In the genomic region with DNA sequence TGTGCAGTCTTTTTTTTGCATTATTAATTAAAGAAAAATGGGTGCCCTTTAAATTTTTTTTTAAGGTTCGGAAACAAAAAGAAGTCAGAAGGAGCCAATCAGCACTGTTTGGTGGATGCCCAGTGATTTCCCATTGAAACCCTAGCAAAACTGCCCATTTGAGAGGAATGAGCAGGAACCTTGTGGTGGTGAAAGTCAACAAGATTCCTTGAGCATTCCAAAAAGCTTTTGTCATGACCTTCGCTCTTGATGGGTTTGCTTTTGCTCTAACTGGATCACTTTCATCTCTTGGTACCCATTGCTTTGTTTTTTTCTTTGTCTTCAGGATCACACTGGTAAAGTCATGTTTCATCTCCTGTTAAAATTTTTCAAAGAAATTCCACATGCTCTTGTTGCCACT, we compare ENCODE assay signal across 1 cellular context.
TF ChIP-seq lines count a peak whose summit lies in the region.

No MANE protein-coding gene starts in this region.

TF ChIP-seq in H1, 55 proteins besides CTCF, POLR2A, EP300 and RAD21:
- TF ChIP-seq NANOG (IDR thresholded peaks at IDR 0.05; ENCODE audit: insufficient read depth, low read depth, low read length, poor library complexity, severe bottlenecking), result peak; percentile 47
- TF ChIP-seq, protein P1, sequence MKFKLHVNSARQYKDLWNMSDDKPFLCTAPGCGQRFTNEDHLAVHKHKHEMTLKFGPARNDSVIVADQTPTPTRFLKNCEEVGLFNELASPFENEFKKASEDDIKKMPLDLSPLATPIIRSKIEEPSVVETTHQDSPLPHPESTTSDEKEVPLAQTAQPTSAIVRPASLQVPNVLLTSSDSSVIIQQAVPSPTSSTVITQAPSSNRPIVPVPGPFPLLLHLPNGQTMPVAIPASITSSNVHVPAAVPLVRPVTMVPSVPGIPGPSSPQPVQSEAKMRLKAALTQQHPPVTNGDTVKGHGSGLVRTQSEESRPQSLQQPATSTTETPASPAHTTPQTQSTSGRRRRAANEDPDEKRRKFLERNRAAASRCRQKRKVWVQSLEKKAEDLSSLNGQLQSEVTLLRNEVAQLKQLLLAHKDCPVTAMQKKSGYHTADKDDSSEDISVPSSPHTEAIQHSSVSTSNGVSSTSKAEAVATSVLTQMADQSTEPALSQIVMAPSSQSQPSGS (IDR thresholded peaks at IDR 0.05; ENCODE audit: low read length), result no peak
